ENCODE assay signal across 13 cellular contexts in the genomic region with DNA sequence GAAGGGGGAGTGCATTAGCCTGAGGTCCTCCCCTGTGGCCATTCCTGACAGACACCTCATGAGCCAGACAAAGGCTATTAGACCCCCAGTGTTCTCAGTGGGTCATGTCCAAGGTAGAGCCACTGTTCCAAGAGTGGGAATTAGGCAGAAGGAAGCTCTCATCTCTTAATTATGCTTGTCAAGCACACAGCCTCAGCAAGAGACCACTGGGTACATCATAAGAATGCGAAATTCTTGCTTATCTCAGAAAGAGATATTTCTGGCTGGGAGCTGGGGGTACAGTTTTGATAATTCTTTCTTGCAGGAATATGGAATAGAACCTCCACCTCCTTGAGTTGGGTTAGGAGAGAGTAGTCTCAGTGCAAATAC.
"Had no signal": no experiment of that assay in that cellular context is flagged by ENCODE, and none has a peak within 500 bp of the region (broad histone marks: within the 10 kb centered on the region; RNA-seq: fewer than 3 reads in every experiment).

No MANE protein-coding gene starts in this region.

- ATAC-seq: esophagus mucosa, gastrocnemius medialis, left colon had no signal

- H3K9me3 ChIP-seq: gastrocnemius medialis, suprapubic skin had no signal

- H3K27ac ChIP-seq: gastrocnemius medialis, suprapubic skin, transverse colon had no signal

- H3K4me1 ChIP-seq: suprapubic skin, transverse colon had no signal

- H3K36me3 ChIP-seq: gastrocnemius medialis, suprapubic skin, transverse colon had no signal

- DNase-seq: activated gamma-delta T cell treated with Interleukin-2 at 50 U/mL for 16 hours; activated T-cell treated with anti-CD3 and anti-CD28 coated beads for 4 hours; cortex of kidney; effector CD4-positive, alpha-beta T cell; gastrocnemius medialis; left colon; midbrain; stimulated activated CD4-positive, alpha-beta T cell treated with anti-CD3 and anti-CD28 coated beads, Interleukin-2, amount 100 ng/mL, for 48 hours; T1000; transverse colon had no signal

- H3K27me3 ChIP-seq: gastrocnemius medialis, suprapubic skin, transverse colon had no signal

- H3K4me3 ChIP-seq: gastrocnemius medialis, lung, suprapubic skin, transverse colon had no signal
